21 cellular contexts compared by ENCODE assay signal in genomic region chr3:37808656-37809055, GRCh38. TPM values are rescaled to one million over a fixed set of nuclear protein-coding genes. Genes with fewer than 3 reads are reported as not detected.
DNase-seq lines count a peak whose midpoint lies in the region; TF ChIP-seq lines count a peak whose summit lies in the region.
"Had no signal": no experiment of that assay in that cellular context is flagged by ENCODE, and none has a peak within 500 bp of the region (broad histone marks: within the 10 kb centered on the region; RNA-seq: fewer than 3 reads in every experiment).

No MANE protein-coding gene starts in this region.

- H3K27ac Mint-ChIP-seq in neural crest cell (ENCODE audit: unreplicated experiment), result peak overlapping the region; percentile 50

- no peak for TF ChIP-seq CTCF in neural crest cell (conservative IDR thresholded peaks at IDR 0.05)

- H3K4me3 Mint-ChIP-seq in neural crest cell, result no peak overlapping the region
- H3K4me3 Mint-ChIP-seq: CD14-positive monocyte; CD8-positive, alpha-beta memory T cell had no signal

- H3K36me3 Mint-ChIP-seq in neural crest cell (ENCODE audit: low read depth), result no peaks in the 10 kb centered on the region
- H3K36me3 Mint-ChIP-seq: CD14-positive monocyte; CD8-positive, alpha-beta memory T cell had no signal

- no peaks in the 10 kb centered on the region for H3K9me3 Mint-ChIP-seq in neural crest cell
- H3K9me3 Mint-ChIP-seq: CD8-positive, alpha-beta memory T cell had no signal

- peaks cover 31% of the 10 kb centered on the region for H3K4me1 Mint-ChIP-seq in neural crest cell
- H3K4me1 Mint-ChIP-seq: CD8-positive, alpha-beta memory T cell had no signal

- TF ChIP-seq POLR2A in erythroblast (IDR thresholded peaks at IDR 0.05; ENCODE audit: low read length), result no peak

- no peaks in the 10 kb centered on the region for H3K27me3 Mint-ChIP-seq in neural crest cell (ENCODE audit: low read depth)

- DNase-seq in NCI-H2171 treated with DMSO at 0.1 percent for 48 hours (lab: John Stamatoyannopoulos, UW) (peak; percentile 22), NCI-H2171 (lab: John Stamatoyannopoulos, UW) (no peak), NCI-H524 (lab: John Stamatoyannopoulos, UW) (peak; percentile 90 to 94), neural crest cell (ENCODE audit: low read depth, low spot score) (no peak), iPS-NIHi11 (ENCODE audit: low spot score) (no peak), NCI-H345 treated with DMSO at 0.1 percent for 48 hours (lab: John Stamatoyannopoulos, UW; ENCODE audit: unreplicated experiment) (no peak), dermis blood vessel endothelial cell (no peak), erythroblast (lab: John Stamatoyannopoulos, UW) (no peak)
- DNase-seq: BE2C; CD8-positive, alpha-beta memory T cell; DMS153; GM23248; H7; KBM-7; MG63; NCI-H2081; NCI-H345; NCI-H526 treated with DMSO at 0.1 percent for 48 hours; Right ventricle myocardium superior; RPMI8226 had no signal

RNA-seq across cellular contexts. Expression of gene CTDSPL, which starts 53.0 kb away (rescaled TPM):
- total RNA-seq in neural crest cell (36.8 and 42.2 TPM in 2 replicates), dermis blood vessel endothelial cell (107 and 161 TPM in 2 replicates)

Comparison
In these comparisons a context has a peak if more than half of its experiments do, and no peak if none do; other contexts are left out.
1. DNase-seq: peak in NCI-H2171 treated with DMSO at 0.1 percent for 48 hours (single experiment) and NCI-H524 (2 of 2); none in NCI-H2171 (single experiment), neural crest cell (single experiment), iPS-NIHi11 (single experiment), NCI-H345 treated with DMSO at 0.1 percent for 48 hours (single experiment), dermis blood vessel endothelial cell (single experiment) and erythroblast (0 of 2).